In genomic region chr6:37607949-37608348, GRCh38 we compare ENCODE assay signal across 11 cellular contexts.
DNase-seq lines count a peak whose midpoint lies in the region; ATAC-seq and TF ChIP-seq lines count a peak whose summit lies in the region.
"Had no signal": no experiment of that assay in that cellular context is flagged by ENCODE, and none has a peak within 500 bp of the region (broad histone marks: within the 10 kb centered on the region; RNA-seq: fewer than 3 reads in every experiment).

No MANE protein-coding gene starts in this region.

- H3K9me2 ChIP-seq in GM23248 (ENCODE audit: insufficient read depth), result no peaks in the 10 kb centered on the region

- in situ Hi-C loops in GM23248 (cut with MboI), result no loop called here

- no peak overlapping the region for H2AFZ ChIP-seq in GM23248

- H3K36me3 ChIP-seq in GM23248 (ENCODE audit: low read depth) (no peaks in the 10 kb centered on the region), SJCRH30 (no peaks in the 10 kb centered on the region)

- DNase-seq in AG04450 (ENCODE audit: low read depth, low spot score) (peak; percentile 15), GM23248 (peak; percentile 58), SJCRH30 (peak; percentile 37 to 60), globus pallidus (ENCODE audit: low spot score) (peak; percentile 33), HK-2 (ENCODE audit: unreplicated experiment) (no peak)
- no peak for DNase-seq in activated naive CD4-positive, alpha-beta T cell (lab: John Stamatoyannopoulos, UW)
- DNase-seq: activated gamma-delta T cell; DMS79; stimulated activated naive CD4-positive, alpha-beta T cell had no signal

- peaks cover under 1% of the 10 kb centered on the region; the same call in 1 of the 2 replicates for H3K4me1 ChIP-seq in GM23248 (ENCODE audit: insufficient read depth)
- H3K4me1 ChIP-seq in SJCRH30, result peaks cover 20% of the 10 kb centered on the region

- no peaks in the 10 kb centered on the region for H3K9me3 ChIP-seq in AG04450 (ENCODE audit: control insufficient read depth, insufficient read depth, low read length)
- no peaks in the 10 kb centered on the region for H3K9me3 ChIP-seq in GM23248 (ENCODE audit: low read depth)
- no peaks in the 10 kb centered on the region; the same call in 1 of the 2 replicates for H3K9me3 ChIP-seq in SJCRH30 (replicated peaks)

- ATAC-seq in GM18907 (IDR thresholded peaks at IDR 0.05; ENCODE audit: unreplicated experiment) (no peak), GM21737 (IDR thresholded peaks at IDR 0.05; ENCODE audit: unreplicated experiment) (no peak)

- WGBS in GM23248 (ENCODE audit: low coverage in 1 of 2, low lambda C conversion rate in 2 of 2, missing lambda C conversion rate in 2 of 2), 2 experiments, result 62 to 75% methylated on average over 2 of the region's 2 CpGs

- no peaks in the 10 kb centered on the region for H3F3A ChIP-seq in GM23248 (ENCODE audit: insufficient read depth)

- no peaks in the 10 kb centered on the region for H3K79me2 ChIP-seq in GM23248 (ENCODE audit: insufficient read depth)

- CTCF ChIA-PET in AG04450 (lab: Charles Lee), result interaction anchor here (0.6 to 1.8 kb wide), 10 partner anchors 18 to 886 kb away, joined by 3 to 8 read pairs (median 4); no protein-coding TSS in a partner anchor

- H3K27ac ChIP-seq in AG04450 (ENCODE audit: low read depth, low read length) (no peak overlapping the region), GM23248 (no peak overlapping the region), SJCRH30 (no peak overlapping the region)

- no peak overlapping the region for H3K4me2 ChIP-seq in GM23248 (ENCODE audit: unreplicated experiment)

- H3K27me3 ChIP-seq in AG04450 (ENCODE audit: control insufficient read depth, insufficient read depth, low read length), result peaks cover 5% of the 10 kb centered on the region
- no peaks in the 10 kb centered on the region for H3K27me3 ChIP-seq in GM23248 (replicated peaks; ENCODE audit: insufficient read depth)
- H3K27me3 ChIP-seq in SJCRH30, result no peaks in the 10 kb centered on the region

- no peaks in the 10 kb centered on the region for H4K20me1 ChIP-seq in GM23248 (ENCODE audit: insufficient read depth)

- no peak overlapping the region for H3K4me3 ChIP-seq in AG04450 (ENCODE audit: low read depth, low read length)
- no peak overlapping the region for H3K4me3 ChIP-seq in GM23248
- no peak overlapping the region for H3K4me3 ChIP-seq in SJCRH30

- no peak overlapping the region for H3K9ac ChIP-seq in GM23248

- peak; percentile 73 for TF ChIP-seq CTCF in AG04450 (IDR thresholded peaks at IDR 0.05; ENCODE audit: low read depth, low read length)

- POLR2A ChIA-PET in AG04450 (lab: Yijun Ruan, JAX), result no interaction called here

Comparison
In these comparisons a context has a peak if more than half of its experiments do, and no peak if none do; other contexts are left out.
1. DNase-seq: peak in AG04450 (single experiment), GM23248 (single experiment), SJCRH30 (2 of 2) and globus pallidus (single experiment); none in activated naive CD4-positive, alpha-beta T cell (0 of 4) and HK-2 (single experiment).